In the genomic region with DNA sequence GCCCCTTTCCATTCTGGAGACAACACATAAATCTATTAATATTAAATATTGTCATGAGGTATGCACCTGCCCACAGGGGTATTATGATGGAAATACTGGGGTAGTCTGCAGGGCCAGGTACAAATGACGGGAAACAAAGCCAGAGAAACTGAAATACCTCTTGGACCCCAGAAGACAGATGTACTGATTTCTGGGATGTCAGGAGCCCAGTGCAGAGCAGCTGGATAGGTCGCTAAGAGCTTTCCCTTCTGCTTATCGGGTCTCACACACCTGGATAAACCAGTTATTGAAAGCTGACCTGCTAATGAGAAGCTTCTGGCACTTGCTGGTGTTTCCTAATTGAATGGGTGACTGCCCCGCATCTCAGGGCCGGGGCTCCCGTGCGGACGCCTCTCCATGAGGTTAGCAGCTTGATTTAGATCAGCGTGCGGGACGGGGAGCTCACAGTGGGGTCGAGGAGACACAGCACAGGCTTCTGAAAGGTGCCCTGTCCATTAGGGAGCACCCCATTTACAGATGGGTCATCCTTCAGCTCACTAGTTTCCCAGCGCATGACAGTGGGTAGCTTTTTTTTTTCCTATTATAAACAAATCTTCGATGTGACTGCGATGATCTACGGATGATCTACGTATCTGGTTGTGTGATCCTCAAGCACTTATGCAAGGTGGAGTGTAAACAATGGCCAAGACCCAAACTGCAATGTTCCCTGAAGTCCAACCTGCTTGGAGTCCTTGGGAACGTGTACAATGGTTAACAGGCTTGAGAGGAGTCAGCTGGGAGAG, we compare ENCODE assay signal across 8 cellular contexts. TPM values are rescaled to one million over a fixed set of nuclear protein-coding genes. Genes with fewer than 3 reads are reported as not detected.
A peak's percentile ranks its signal among the peaks of the same experiment; 100 is the strongest.
DNase-seq lines count a peak whose midpoint lies in the region; ATAC-seq, FAIRE-seq and TF ChIP-seq lines count a peak whose summit lies in the region.

No MANE protein-coding gene starts in this region.

- intact Hi-C loops in body of pancreas (cut with DNase I), result no loop called here

- TF ChIP-seq RAD21 in A549 (conservative IDR thresholded peaks at IDR 0.05 in 1 of 2, IDR thresholded peaks at IDR 0.05 in 1 of 2), result no peak

- H3K36me3 ChIP-seq in HEK293 (ENCODE audit: control insufficient read depth in 2 of 2, insufficient read depth in 1 of 2, low read length in 2 of 2), result peaks cover 0 to 5% of the 10 kb centered on the region in 2 experiments; a peak in 1 of 3 replicates
- H3K36me3 ChIP-seq in body of pancreas (replicated peaks in 1 of 2; ENCODE audit: insufficient read depth in 1 of 2, low read depth in 2 of 2), result no peaks in the 10 kb centered on the region
- peaks cover 2% of the 10 kb centered on the region for H3K36me3 ChIP-seq in mesendoderm (ENCODE audit: control insufficient read depth, insufficient read depth, low read length)

- no peak overlapping the region for H2AK5ac ChIP-seq in mesendoderm (ENCODE audit: low read length)

- no peak overlapping the region for H3K23ac ChIP-seq in mesendoderm (ENCODE audit: low read length)

- H2BK120ac ChIP-seq in mesendoderm (ENCODE audit: low read depth, low read length), result no peak overlapping the region

- no peak overlapping the region for H2BK5ac ChIP-seq in mesendoderm (ENCODE audit: low read length)

- H3K27me3 ChIP-seq in body of pancreas (no peaks in the 10 kb centered on the region), mesendoderm (ENCODE audit: insufficient read depth, low read length, poor library complexity) (no peaks in the 10 kb centered on the region)

- H3K4me2 ChIP-seq in A549 (peak overlapping the region; percentile 99), mesendoderm (ENCODE audit: low read length) (peak overlapping the region; percentile 53)

- no peak for TF ChIP-seq EP300 in A549 (IDR thresholded peaks at IDR 0.05)

- no peak overlapping the region for H4K8ac ChIP-seq in mesendoderm (ENCODE audit: low read depth, low read length)

- H4K5ac ChIP-seq in mesendoderm (ENCODE audit: low read length), result no peak overlapping the region

- peaks cover 28% of the 10 kb centered on the region for H3K4me1 ChIP-seq in A549
- H3K4me1 ChIP-seq in HEK293 (ENCODE audit: control insufficient read depth, insufficient read depth, low read length), result peaks cover 3% of the 10 kb centered on the region; the same call in 1 of the 2 replicates
- peaks cover 33% of the 10 kb centered on the region for H3K4me1 ChIP-seq in body of pancreas
- H3K4me1 ChIP-seq in mesendoderm (ENCODE audit: control insufficient read depth, low read depth, low read length), result peaks cover 8% of the 10 kb centered on the region

- TF ChIP-seq POLR2A in A549 (IDR thresholded peaks at IDR 0.05; ENCODE audit: low read length) (no peak), body of pancreas (IDR thresholded peaks at IDR 0.05) (no peak)

- TF ChIP-seq CTCF in A549 (IDR thresholded peaks at IDR 0.05) (no peak), HEK293 (tag by site-specific recombination; IDR thresholded peaks at IDR 0.05) (no peak), body of pancreas (IDR thresholded peaks at IDR 0.05) (no peak)

- peaks cover 26% of the 10 kb centered on the region for H3K79me2 ChIP-seq in mesendoderm (ENCODE audit: control insufficient read depth, insufficient read depth, low read length)

- peak overlapping the region; percentile 90 for H3K4me3 ChIP-seq in A549
- peak overlapping the region; percentile 47; the same call in 1 of the 2 replicates for H3K4me3 ChIP-seq in HEK293 (ENCODE audit: low read depth, low read length)
- H3K4me3 ChIP-seq in body of pancreas, result no peak overlapping the region
- H3K4me3 ChIP-seq in mesendoderm (ENCODE audit: low read length), result no peak overlapping the region

- H3K9ac ChIP-seq in mesendoderm (ENCODE audit: low read length), result peak overlapping the region; percentile 77

- ATAC-seq in A549 (no peak), body of pancreas (peak; percentile 2), HG03354 (IDR thresholded peaks at IDR 0.05; ENCODE audit: poor library complexity, severe bottlenecking, unreplicated experiment) (no peak), HG02885 (IDR thresholded peaks at IDR 0.05; ENCODE audit: poor library complexity, unreplicated experiment) (no peak)

- FAIRE-seq in A549 (lab: Jason Lieb, UNC), result no peak

- DNase-seq in A549 (ENCODE audit: low read depth in 1 of 2, low spot score in 1 of 2), result no peak
- peak in 3 of 4 donors; percentile 57 to 67 (median 67) for DNase-seq in body of pancreas
- no peak for DNase-seq in mesendoderm
- no peak for DNase-seq in NCI-H2081 (lab: John Stamatoyannopoulos, UW)
- no peak for DNase-seq in amniotic stem cell (lab: John Stamatoyannopoulos, UW)

- peak overlapping the region; percentile 95 for H3K18ac ChIP-seq in mesendoderm (ENCODE audit: low read length)

- H3K4ac ChIP-seq in mesendoderm (ENCODE audit: low read depth, low read length), result peak overlapping the region; percentile 93

- CTCF ChIA-PET in A549 (lab: Yijun Ruan, JAX), result interaction anchor here (1.1 to 3.1 kb wide), 4 partner anchors 13 to 106 kb away, joined by 3 to 14 read pairs (median 8); no protein-coding TSS in a partner anchor
- CTCF ChIA-PET in HEK293 (lab: Yijun Ruan, JAX), result interaction anchor here (0.5 to 2.0 kb wide), 6 partner anchors 21 to 368 kb away, joined by 3 to 4 read pairs (median 4); no protein-coding TSS in a partner anchor

- peak overlapping the region; percentile 98 for H3K27ac ChIP-seq in A549
- no peak overlapping the region; the same call in 1 of the 2 replicates for H3K27ac ChIP-seq in HEK293 (ENCODE audit: extremely low read depth, low read depth, low read length)
- H3K27ac ChIP-seq in body of pancreas, result peak overlapping the region; percentile 93 to 99 (median 96)
- H3K27ac ChIP-seq in mesendoderm (ENCODE audit: low read depth, low read length), result peak overlapping the region; percentile 96

- peak overlapping the region; percentile 88 for H3K56ac ChIP-seq in mesendoderm (ENCODE audit: low read length)

- 86% methylated on average over 18 of the region's 18 CpGs for WGBS in A549 (ENCODE audit: missing lambda C conversion rate)
- 37 to 39% methylated on average over 15 to 18 of the region's 18 CpGs for WGBS in body of pancreas, 2 donors
- WGBS in mesendoderm (ENCODE audit: extremely low coverage, insufficient coverage, low lambda C conversion rate), result no CpG with 5 or more reads among the region's 18 CpGs

- H3K9me3 ChIP-seq in A549, result no peaks in the 10 kb centered on the region
- no peaks in the 10 kb centered on the region for H3K9me3 ChIP-seq in HEK293 (ENCODE audit: control insufficient read depth, insufficient read depth, low read depth, low read length)
- no peaks in the 10 kb centered on the region for H3K9me3 ChIP-seq in body of pancreas

- POLR2A ChIA-PET in A549 (lab: Yijun Ruan, JAX), result interaction anchor here (0.9 to 2.8 kb wide), 3 partner anchors 35 to 129 kb away, joined by 3 to 23 read pairs (median 3); no protein-coding TSS in a partner anchor
- POLR2A ChIA-PET in HEK293 (lab: Yijun Ruan, JAX), result interaction anchor here (0.6 to 4.5 kb wide), 6 partner anchors 8 to 106 kb away, joined by 4 to 16 read pairs (median 12); no protein-coding TSS in a partner anchor

- peaks cover 13% of the 10 kb centered on the region for H3K79me1 ChIP-seq in mesendoderm (ENCODE audit: low read length)

- H2BK15ac ChIP-seq in mesendoderm (replicated peaks; ENCODE audit: low read depth), result no peak overlapping the region

TF ChIP-seq in A549, 52 proteins besides CTCF, POLR2A, EP300 and RAD21 (continues in another document):
- TF ChIP-seq FOSL2 (IDR thresholded peaks at IDR 0.05) (no peak), FOSL2 (CRISPR knock-in tag; IDR thresholded peaks at IDR 0.05) (no peak), CHD2 (IDR thresholded peaks at IDR 0.05; ENCODE audit: low read length, partially characterized antibody) (no peak), HOXB5 (CRISPR knock-in tag; IDR thresholded peaks at IDR 0.05) (no peak), BHLHE40 (IDR thresholded peaks at IDR 0.05; ENCODE audit: low read depth, low read length) (no peak), SREBF2 (IDR thresholded peaks at IDR 0.05) (no peak), JUNB (IDR thresholded peaks at IDR 0.05) (no peak), PBX3 (IDR thresholded peaks at IDR 0.05) (no peak), CBX8 (IDR thresholded peaks at IDR 0.05) (no peak)

TF ChIP-seq in HEK293, 187 proteins besides CTCF, POLR2A, EP300 and RAD21 (continues in another document):
- TF ChIP-seq KLF17 (tag by site-specific recombination; IDR thresholded peaks at IDR 0.05) (no peak), ZNF501 (tag by site-specific recombination; IDR thresholded peaks at IDR 0.05) (no peak), KLF9 (tag by site-specific recombination; IDR thresholded peaks at IDR 0.05; ENCODE audit: low read depth) (no peak), ZNF121 (tag by site-specific recombination; IDR thresholded peaks at IDR 0.05) (no peak), ZNF2 (tag by site-specific recombination; IDR thresholded peaks at IDR 0.05) (no peak), ZNF169 (tag by site-specific recombination; IDR thresholded peaks at IDR 0.05) (no peak), ZBTB7A (tag by site-specific recombination; IDR thresholded peaks at IDR 0.05; ENCODE audit: low read depth) (no peak), ZNF311 (tag by site-specific recombination; IDR thresholded peaks at IDR 0.05; ENCODE audit: borderline replicate concordance) (no peak)

RNA-seq across cellular contexts. Expression of gene INSIG1, which starts 1.5 kb away (rescaled TPM):
- polyA plus RNA-seq in A549 (2011; rRNA removed) (19.7 and 19.9 TPM in 2 replicates), A549 (2017; fragmentation: RNase III; extraction: RNeasy Plus Mini Kit Qiagen cat#74134 plus additional on column Dnase treatment) (13.7 to 33.4 TPM (median 27.6 TPM) in 3 replicates)
- 13.6 and 19.4 TPM in 2 replicates for polyA plus RNA-seq in A549 (2012; cell fraction: cytosol; rRNA removed)
- 14.5 and 16.9 TPM in 2 replicates for polyA plus RNA-seq in A549 (2012; cell fraction: nucleus; rRNA removed)
- 15.4 and 20.0 TPM in 2 replicates for polyA minus RNA-seq in A549 (2011; rRNA and poly(A)+ RNA removed)
- 10 to 100 TPM; 47.0 to 79.8 TPM for total RNA-seq in body of pancreas
- polyA plus RNA-seq in mesendoderm (2013, experiment 1 of 2), result 72.9 TPM
- 77.6 TPM for polyA plus RNA-seq in mesendoderm (2013, experiment 2 of 2)

Comparison
In these comparisons a context has a peak if more than half of its experiments do, and no peak if none do; other contexts are left out.
1. DNase-seq: peak in body of pancreas (3 of 4); none in A549 (0 of 2), mesendoderm (single experiment), NCI-H2081 (0 of 2) and amniotic stem cell (single experiment).
2. H3K4me3 ChIP-seq: peak in A549 (single experiment) and HEK293 (single experiment); none in body of pancreas (0 of 2) and mesendoderm (single experiment).